Comparison of ENCODE assay signal across 11 cellular contexts in the genomic region with DNA sequence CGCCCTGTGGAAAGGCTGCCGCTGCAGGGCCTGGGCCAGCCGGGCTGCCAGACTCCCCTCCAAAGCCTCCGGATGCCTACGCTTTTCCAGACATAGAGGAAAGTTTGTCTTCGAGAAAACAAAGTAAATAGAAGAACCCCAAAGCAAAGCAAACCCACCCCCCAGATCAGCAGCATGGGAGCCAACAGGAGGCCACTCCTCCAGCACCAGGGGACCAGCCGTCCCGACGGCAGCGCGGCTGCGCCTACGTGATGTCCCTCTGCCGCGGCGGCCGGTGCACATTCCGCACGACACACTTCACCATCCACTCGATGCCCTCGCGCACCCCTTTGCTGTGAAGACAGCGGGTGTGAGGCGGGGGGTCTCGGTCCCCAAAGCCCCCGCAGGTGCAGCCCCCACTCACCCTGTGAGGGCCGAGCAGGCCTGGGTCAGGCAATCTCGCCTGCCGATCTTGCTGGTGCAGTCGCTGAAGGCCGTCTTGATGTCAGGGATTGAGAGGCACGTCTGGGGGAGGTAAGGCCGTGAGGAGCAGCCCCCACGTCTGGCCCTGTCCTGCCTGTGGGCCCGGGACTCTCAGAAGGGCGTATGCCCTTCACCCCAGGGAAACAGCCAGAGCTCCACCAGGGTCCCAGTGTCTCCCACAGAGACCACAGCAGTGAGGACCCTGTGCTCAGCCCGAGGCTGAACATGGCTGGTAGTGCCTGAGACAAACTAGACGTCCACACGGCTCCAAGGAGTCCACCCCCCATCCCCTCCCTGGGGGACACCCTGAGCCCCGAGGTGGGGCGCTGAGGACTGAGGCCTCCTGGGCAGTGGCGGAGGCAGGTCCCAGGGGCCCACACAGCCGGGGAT. TPM values are rescaled to one million over a fixed set of nuclear protein-coding genes. Genes with fewer than 3 reads are reported as not detected.
DNase-seq lines count a peak whose midpoint lies in the region; ATAC-seq, FAIRE-seq and TF ChIP-seq lines count a peak whose summit lies in the region.
"Had no signal": no experiment of that assay in that cellular context is flagged by ENCODE, and none has a peak within 500 bp of the region (broad histone marks: within the 10 kb centered on the region; RNA-seq: fewer than 3 reads in every experiment).

No MANE protein-coding gene starts in this region.

- no peak for ATAC-seq in activated CD4-positive, alpha-beta T cell treated with anti-CD3 and anti-CD28 coated beads for 36 hours
- no peak for ATAC-seq in sciatic nerve
- ATAC-seq in GM18502 (IDR thresholded peaks at IDR 0.05; ENCODE audit: poor library complexity, unreplicated experiment) = no peak
- no peak for ATAC-seq in GM18498 (IDR thresholded peaks at IDR 0.05; ENCODE audit: unreplicated experiment)
- ATAC-seq in HG02870 (IDR thresholded peaks at IDR 0.05; ENCODE audit: unreplicated experiment) = no peak

- peak overlapping the region; percentile 86 for H3K27ac ChIP-seq in HUES48 (ENCODE audit: low read depth, low read length)
- H3K27ac ChIP-seq in endothelial cell of umbilical vein (ENCODE audit: insufficient read depth, low read depth, low read length) = no peak overlapping the region

- H3K4me3 ChIP-seq in HUES48 (ENCODE audit: low read depth, low read length) (no peak overlapping the region), endothelial cell of umbilical vein (replicated peaks in 1 of 3; ENCODE audit: insufficient read depth in 1 of 3, low read depth in 1 of 3, low read length in 3 of 3) (no peak overlapping the region)

- no peaks in the 10 kb centered on the region for H3K9me1 ChIP-seq in endothelial cell of umbilical vein (replicated peaks; ENCODE audit: control insufficient read depth, extremely low read depth, insufficient read depth, low read length)

- no peak overlapping the region for H3K4me2 ChIP-seq in endothelial cell of umbilical vein (ENCODE audit: insufficient read depth, low read length)

- no peak for TF ChIP-seq POLR2A in endothelial cell of umbilical vein (IDR thresholded peaks at IDR 0.05; ENCODE audit: low read depth, low read length)

- peaks cover 4% of the 10 kb centered on the region; the same call in 1 of the 2 replicates for H3K4me1 ChIP-seq in HUES48 (ENCODE audit: control insufficient read depth, insufficient read depth, low read length)
- H3K4me1 ChIP-seq in endothelial cell of umbilical vein (ENCODE audit: control insufficient read depth, extremely low read depth, insufficient read depth, low read length) = peaks cover 35% of the 10 kb centered on the region

- dilution Hi-C loops in endothelial cell of umbilical vein (cut with MboI; ENCODE audit: extremely low pct_ligation_motif_present, low sequenced_read_pairs) = no loop called here

- CTCF ChIA-PET in activated CD4-positive, alpha-beta T cell treated with anti-CD3 and anti-CD28 coated beads for 36 hours (lab: Charles Lee) = interaction anchor here (0.6 kb wide), 1 partner anchor 83 kb away, joined by 3 read pairs; no protein-coding TSS in a partner anchor
- CTCF ChIA-PET in endothelial cell of umbilical vein (lab: Charles Lee) = no interaction called here

- H3K27ac Mint-ChIP-seq in activated CD4-positive, alpha-beta T cell treated with anti-CD3 and anti-CD28 coated beads for 36 hours = peak overlapping the region; percentile 42

- H3K27me3 ChIP-seq in HUES48 (ENCODE audit: control insufficient read depth, insufficient read depth, low read length) = no peaks in the 10 kb centered on the region
- H3K27me3 ChIP-seq in endothelial cell of umbilical vein (ENCODE audit: control insufficient read depth in 2 of 2, insufficient read depth in 2 of 2, low read length in 2 of 2) = no peaks in the 10 kb centered on the region

- peaks cover 7% of the 10 kb centered on the region for H3K36me3 Mint-ChIP-seq in activated CD4-positive, alpha-beta T cell treated with anti-CD3 and anti-CD28 coated beads for 36 hours (ENCODE audit: low read depth)

- H3K9me3 Mint-ChIP-seq in activated CD4-positive, alpha-beta T cell treated with anti-CD3 and anti-CD28 coated beads for 36 hours (ENCODE audit: low read depth) = no peaks in the 10 kb centered on the region

- H3K27me3 Mint-ChIP-seq in activated CD4-positive, alpha-beta T cell treated with anti-CD3 and anti-CD28 coated beads for 36 hours = no peaks in the 10 kb centered on the region

- H3K9me3 ChIP-seq in HUES48 (ENCODE audit: control insufficient read depth, insufficient read depth, low read length) = no peaks in the 10 kb centered on the region
- no peaks in the 10 kb centered on the region for H3K9me3 ChIP-seq in endothelial cell of umbilical vein (replicated peaks; ENCODE audit: control insufficient read depth, insufficient read depth, low read length)

- H3K79me2 ChIP-seq in endothelial cell of umbilical vein (ENCODE audit: control insufficient read depth, insufficient read depth, low read length) = no peaks in the 10 kb centered on the region

- POLR2A ChIA-PET in activated CD4-positive, alpha-beta T cell treated with anti-CD3 and anti-CD28 coated beads for 36 hours (lab: Charles Lee) = no interaction called here
- POLR2A ChIA-PET in endothelial cell of umbilical vein (lab: Charles Lee) = interaction anchor here (1.5 kb wide), 1 partner anchor 8 kb away, joined by 8 read pairs; a partner anchor contains a TSS

- BruUV-seq in endothelial cell of umbilical vein (replicated peaks; lab: Mats Ljungman, UMichigan) = no TSS peak

- no peak overlapping the region for H3K4me3 Mint-ChIP-seq in activated CD4-positive, alpha-beta T cell treated with anti-CD3 and anti-CD28 coated beads for 36 hours

- FAIRE-seq in endothelial cell of umbilical vein (lab: Jason Lieb, UNC) = no peak

- H2AFZ ChIP-seq in endothelial cell of umbilical vein (ENCODE audit: low read depth, low read length) = no peak overlapping the region

- intact Hi-C loops in activated CD4-positive, alpha-beta T cell treated with anti-CD3 and anti-CD28 coated beads for 36 hours (cut with DNase I, micrococcal nuclease) = no loop called here
- intact Hi-C loops in endothelial cell of umbilical vein (cut with micrococcal nuclease) (no loop called here), sciatic nerve (cut with DNase I) (no loop called here)

- no peak overlapping the region for H3K9ac ChIP-seq in HUES48 (ENCODE audit: low read depth, low read length)
- H3K9ac ChIP-seq in endothelial cell of umbilical vein (replicated peaks; ENCODE audit: extremely low read depth, insufficient read depth, low read length) = no peak overlapping the region

- H4K20me1 ChIP-seq in endothelial cell of umbilical vein (replicated peaks; ENCODE audit: control insufficient read depth, extremely low read depth, insufficient read depth, low read length) = no peaks in the 10 kb centered on the region

- peaks cover 15% of the 10 kb centered on the region for H3K36me3 ChIP-seq in HUES48 (ENCODE audit: control insufficient read depth, insufficient read depth, low read length)
- peaks cover 3 to 8% of the 10 kb centered on the region in 2 experiments for H3K36me3 ChIP-seq in endothelial cell of umbilical vein (ENCODE audit: control insufficient read depth in 2 of 2, extremely low read depth in 1 of 2, insufficient read depth in 2 of 2, low read length in 2 of 2)

- DNase-seq in activated CD4-positive, alpha-beta T cell treated with anti-CD3 and anti-CD28 coated beads for 36 hours = peak; percentile 8
- DNase-seq in activated CD4-positive, alpha-beta T cell treated with anti-CD3 and anti-CD28 coated beads for 4 hours = no peak
- DNase-seq in endothelial cell of umbilical vein (ENCODE audit: low read depth, low spot score) (no peak), sciatic nerve (ENCODE audit: low spot score) (peak; percentile 64)
- DNase-seq: ACHN, KBM-7, OCI-M1 had no signal

- H3K4me1 Mint-ChIP-seq in activated CD4-positive, alpha-beta T cell treated with anti-CD3 and anti-CD28 coated beads for 36 hours = peaks cover 26% of the 10 kb centered on the region

- no peak for TF ChIP-seq CTCF in endothelial cell of umbilical vein (IDR thresholded peaks at IDR 0.05; ENCODE audit: extremely low read depth in 1 of 2, insufficient read depth in 1 of 2, low read depth in 1 of 2, low read length in 2 of 2)

RNA-seq across cellular contexts. Expression of a gene that starts 4.0 kb away (rescaled TPM):
- 1 to 10 TPM in 1 of 2 experiments, under 1 TPM in 1; 0.21 to 1.7 TPM for total RNA-seq in activated CD4-positive, alpha-beta T cell treated with anti-CD3 and anti-CD28 coated beads for 36 hours
- total RNA-seq in endothelial cell of umbilical vein (0.69 TPM in 1 of 2 replicates, not detected in the other), sciatic nerve (6.1 TPM)
- 11.3 and 20.6 TPM in 2 replicates for polyA plus RNA-seq in endothelial cell of umbilical vein
- 3.6 and 9.3 TPM in 2 replicates for polyA plus RNA-seq in endothelial cell of umbilical vein (2011; cell fraction: cytosol; rRNA removed)
- polyA plus RNA-seq in endothelial cell of umbilical vein (2011; cell fraction: nucleus; rRNA removed) = not detected in 2 replicates
- 2.4 and 7.0 TPM in 2 replicates for polyA plus RNA-seq in endothelial cell of umbilical vein (2012)
- 0.34 and 2.6 TPM in 2 replicates for polyA minus RNA-seq in endothelial cell of umbilical vein
- polyA minus RNA-seq in endothelial cell of umbilical vein (2011; cell fraction: cytosol; rRNA and poly(A)+ RNA removed) = not detected
- not detected in 2 replicates for polyA minus RNA-seq in endothelial cell of umbilical vein (2011; cell fraction: nucleus; rRNA and poly(A)+ RNA removed)

RNA-seq across cellular contexts. Expression of a gene that starts 7.4 kb away (rescaled TPM):
- total RNA-seq in activated CD4-positive, alpha-beta T cell treated with anti-CD3 and anti-CD28 coated beads for 36 hours = 10 to 100 TPM; 36.4 to 52.0 TPM
- total RNA-seq in endothelial cell of umbilical vein = 51.6 and 56.3 TPM in 2 replicates
- 37.0 and 48.7 TPM in 2 replicates for polyA plus RNA-seq in endothelial cell of umbilical vein
- polyA plus RNA-seq in endothelial cell of umbilical vein (2011; cell fraction: cytosol; rRNA removed) = 41.4 and 44.3 TPM in 2 replicates
- polyA plus RNA-seq in endothelial cell of umbilical vein (2011; cell fraction: nucleus; rRNA removed) = 67.4 and 69.3 TPM in 2 replicates
- polyA plus RNA-seq in endothelial cell of umbilical vein (2012) = 27.5 and 41.6 TPM in 2 replicates
- polyA minus RNA-seq in endothelial cell of umbilical vein = 19.9 and 33.6 TPM in 2 replicates
- 14.3 TPM for polyA minus RNA-seq in endothelial cell of umbilical vein (2011; cell fraction: cytosol; rRNA and poly(A)+ RNA removed)
- polyA minus RNA-seq in endothelial cell of umbilical vein (2011; cell fraction: nucleus; rRNA and poly(A)+ RNA removed) = 25.8 and 29.8 TPM in 2 replicates
- total RNA-seq in sciatic nerve = 49.1 TPM

RNA-seq across cellular contexts. Expression of a gene that starts 7.4 kb away (rescaled TPM):
- total RNA-seq in activated CD4-positive, alpha-beta T cell treated with anti-CD3 and anti-CD28 coated beads for 36 hours = 10 to 100 TPM; 15.3 to 21.9 TPM
- 29.3 and 31.7 TPM in 2 replicates for total RNA-seq in endothelial cell of umbilical vein
- 23.1 and 24.4 TPM in 2 replicates for polyA plus RNA-seq in endothelial cell of umbilical vein
- 17.1 and 21.5 TPM in 2 replicates for polyA plus RNA-seq in endothelial cell of umbilical vein (2011; cell fraction: cytosol; rRNA removed)
- polyA plus RNA-seq in endothelial cell of umbilical vein (2011; cell fraction: nucleus; rRNA removed) = 73.2 and 78.6 TPM in 2 replicates
- polyA plus RNA-seq in endothelial cell of umbilical vein (2012) = 17.7 and 23.6 TPM in 2 replicates
- polyA minus RNA-seq in endothelial cell of umbilical vein = 15.8 and 27.3 TPM in 2 replicates
- polyA minus RNA-seq in endothelial cell of umbilical vein (2011; cell fraction: cytosol; rRNA and poly(A)+ RNA removed) = 19.4 TPM
- polyA minus RNA-seq in endothelial cell of umbilical vein (2011; cell fraction: nucleus; rRNA and poly(A)+ RNA removed) = 9.3 and 16.8 TPM in 2 replicates
- 23.8 TPM for total RNA-seq in sciatic nerve

RNA-seq across cellular contexts. Expression of a gene that starts 36.0 kb away (rescaled TPM):
- 10 to 100 TPM in 1 of 2 experiments, 1 to 10 TPM in 1; 7.3 to 10.2 TPM for total RNA-seq in activated CD4-positive, alpha-beta T cell treated with anti-CD3 and anti-CD28 coated beads for 36 hours
- total RNA-seq in endothelial cell of umbilical vein (11.5 and 12.2 TPM in 2 replicates), sciatic nerve (8.1 TPM)
- 10.7 and 16.3 TPM in 2 replicates for polyA plus RNA-seq in endothelial cell of umbilical vein
- polyA plus RNA-seq in endothelial cell of umbilical vein (2011; cell fraction: cytosol; rRNA removed) = 1.0 and 2.9 TPM in 2 replicates
- polyA plus RNA-seq in endothelial cell of umbilical vein (2011; cell fraction: nucleus; rRNA removed) = 42.5 and 46.6 TPM in 2 replicates
- polyA plus RNA-seq in endothelial cell of umbilical vein (2012) = 4.2 and 5.4 TPM in 2 replicates
- polyA minus RNA-seq in endothelial cell of umbilical vein = 0.59 and 2.5 TPM in 2 replicates
- 3.2 TPM for polyA minus RNA-seq in endothelial cell of umbilical vein (2011; cell fraction: cytosol; rRNA and poly(A)+ RNA removed)
- 4.1 and 8.6 TPM in 2 replicates for polyA minus RNA-seq in endothelial cell of umbilical vein (2011; cell fraction: nucleus; rRNA and poly(A)+ RNA removed)

RNA-seq across cellular contexts. Expression of a gene that starts 39.2 kb away (rescaled TPM):
- 10 to 100 TPM; 30.9 to 34.9 TPM for total RNA-seq in activated CD4-positive, alpha-beta T cell treated with anti-CD3 and anti-CD28 coated beads for 36 hours
- total RNA-seq in endothelial cell of umbilical vein (69.3 and 69.4 TPM in 2 replicates), sciatic nerve (73.0 TPM)
- 41.7 and 66.5 TPM in 2 replicates for polyA plus RNA-seq in endothelial cell of umbilical vein
- polyA plus RNA-seq in endothelial cell of umbilical vein (2011; cell fraction: cytosol; rRNA removed) = 25.5 and 38.8 TPM in 2 replicates
- 76.9 and 100 TPM in 2 replicates for polyA plus RNA-seq in endothelial cell of umbilical vein (2011; cell fraction: nucleus; rRNA removed)
- polyA plus RNA-seq in endothelial cell of umbilical vein (2012) = 34.9 and 60.2 TPM in 2 replicates
- 13.1 and 22.9 TPM in 2 replicates for polyA minus RNA-seq in endothelial cell of umbilical vein
- 30.2 TPM for polyA minus RNA-seq in endothelial cell of umbilical vein (2011; cell fraction: cytosol; rRNA and poly(A)+ RNA removed)
- polyA minus RNA-seq in endothelial cell of umbilical vein (2011; cell fraction: nucleus; rRNA and poly(A)+ RNA removed) = 8.3 and 20.7 TPM in 2 replicates

Comparison
In these comparisons a context has a peak if more than half of its experiments do, and no peak if none do; other contexts are left out.
1. DNase-seq: peak in activated CD4-positive, alpha-beta T cell treated with anti-CD3 and anti-CD28 coated beads for 36 hours (single experiment) and sciatic nerve (single experiment); none in activated CD4-positive, alpha-beta T cell treated with anti-CD3 and anti-CD28 coated beads for 4 hours (0 of 2) and endothelial cell of umbilical vein (single experiment).